In the genomic region with DNA sequence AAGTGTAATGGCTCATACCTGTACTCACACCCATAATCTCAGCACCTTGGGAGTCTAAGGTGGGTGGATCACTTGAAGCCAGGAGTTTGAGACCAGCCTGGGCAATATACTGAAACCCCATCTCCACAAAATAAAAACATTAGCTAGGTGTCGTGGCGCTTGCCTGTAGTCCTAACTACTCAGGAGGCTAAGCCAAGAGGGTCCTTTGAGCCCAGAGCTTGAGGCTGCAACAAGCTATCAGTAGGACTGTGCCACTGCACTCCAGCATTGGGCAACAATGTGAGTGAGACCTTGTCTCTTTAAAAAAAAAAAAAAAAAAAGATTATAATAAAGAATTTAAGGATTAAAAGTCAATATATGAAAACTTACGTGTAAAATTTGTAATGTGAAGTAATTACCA, we compare ENCODE assay signal across 36 cellular contexts.
"Had no signal": no experiment of that assay in that cellular context is flagged by ENCODE, and none has a peak within 500 bp of the region (broad histone marks: within the 10 kb centered on the region; RNA-seq: fewer than 3 reads in every experiment).

No MANE protein-coding gene starts in this region.

- ATAC-seq: activated T-helper 17 cell treated with anti-CD3 and anti-CD28 coated beads, Interleukin-2, amount 50 U/mL, for 72 hours; Panc1 had no signal

- H3K4me1 Mint-ChIP-seq: activated naive CD8-positive, alpha-beta T cell treated with anti-CD3 and anti-CD28 coated beads for 36 hours; activated T-helper 17 cell treated with anti-CD3 and anti-CD28 coated beads, Interleukin-2, amount 50 U/mL, for 72 hours had no signal

- H3K4me3 Mint-ChIP-seq: activated B cell treated with CpG ODN at 0.5 μM for 24 hours; activated CD4-positive, alpha-beta memory T cell treated with anti-CD3 and anti-CD28 coated beads for 36 hours; activated CD4-positive, alpha-beta T cell treated with anti-CD3 and anti-CD28 coated beads, Interleukin-2, amount 10 ng/mL, durations not matched to agents 7 days and 5 days; activated naive CD8-positive, alpha-beta T cell treated with anti-CD3 and anti-CD28 coated beads for 36 hours; activated T-helper 17 cell treated with anti-CD3 and anti-CD28 coated beads, Interleukin-2, amount 50 U/mL, for 72 hours; IgD-negative memory B cell; T-helper 1 cell treated with Interleukin-12 subunit alpha and Interleukin-12 subunit beta and Interleukin-4 antibody, amounts not matched to agents 30 μg/mL and 1 μg/mL, for 36 hours; T-helper 2 cell treated with Interferon-gamma antibody and Interleukin-4, amounts not matched to agents 5 μg/mL and 100 μg/mL, for 36 hours had no signal

- H3K9me3 ChIP-seq: colonic mucosa, SJCRH30 had no signal

- H3K4me1 ChIP-seq: colonic mucosa, SJCRH30 had no signal

- H3K9me3 Mint-ChIP-seq: activated B cell treated with CpG ODN at 0.5 μM for 24 hours; activated CD4-positive, alpha-beta memory T cell treated with anti-CD3 and anti-CD28 coated beads for 36 hours; activated CD4-positive, alpha-beta T cell treated with anti-CD3 and anti-CD28 coated beads, Interleukin-2, amount 10 ng/mL, durations not matched to agents 7 days and 5 days; activated naive CD8-positive, alpha-beta T cell treated with anti-CD3 and anti-CD28 coated beads for 36 hours; activated T-helper 17 cell treated with anti-CD3 and anti-CD28 coated beads, Interleukin-2, amount 50 U/mL, for 72 hours; T-helper 2 cell treated with Interferon-gamma antibody and Interleukin-4, amounts not matched to agents 5 μg/mL and 100 μg/mL, for 36 hours had no signal

- DNase-seq: activated B cell treated with CpG ODN at 0.5 μM for 24 hours; activated CD4-positive, alpha-beta memory T cell treated with anti-CD3 and anti-CD28 coated beads for 36 hours; activated CD4-positive, alpha-beta T cell treated with anti-CD3 and anti-CD28 coated beads, Interleukin-2, amount 10 ng/mL, durations not matched to agents 7 days and 5 days; activated CD4-positive, CD25-positive, alpha-beta regulatory T cell treated with anti-CD3 and anti-CD28 coated beads, Interleukin-2, amount 50 U/mL, for 72 hours; activated CD8-positive, alpha-beta memory T cell treated with anti-CD3 and anti-CD28 coated beads, Interleukin-2, amount 50 U/mL, for 4 hours; activated effector memory CD4-positive, alpha-beta T cell treated with anti-CD3 and anti-CD28 coated beads, Interleukin-2, amount 50 U/mL, for 16 hours; activated naive CD4-positive, alpha-beta T cell; activated naive CD4-positive, alpha-beta T cell treated with anti-CD3 and anti-CD28 coated beads, Interleukin-2, amount 50 U/mL, for 16 hours; activated naive CD8-positive, alpha-beta T cell treated with anti-CD3 and anti-CD28 coated beads for 36 hours; activated T-cell treated with anti-CD3 and anti-CD28 coated beads, Interleukin-2, amount 50 U/mL, for 48 hours; amniotic stem cell; aorta; brain microvascular endothelial cell; central memory CD4-positive, alpha-beta T cell; colonic mucosa; MM.1S; NCI-H1092; NCI-H1436 treated with DMSO at 0.1 percent for 48 hours; NCI-H1694 treated with DMSO at 0.1 percent for 48 hours; NCI-H2029; NCI-H2171 treated with DMSO at 0.1 percent for 48 hours; NCI-H2227 treated with DMSO at 0.1 percent for 48 hours; NCI-H446; NCI-H510A treated with DMSO at 0.1 percent for 48 hours; NCI-H526 treated with DMSO at 0.1 percent for 48 hours; NCI-H774; SHP77; SJCRH30 had no signal

- H3K4me3 ChIP-seq: colonic mucosa, SJCRH30, SK-N-MC had no signal

- H3K9ac ChIP-seq: KMS-11 had no signal

- H3K27me3 ChIP-seq: brain microvascular endothelial cell, colonic mucosa, SJCRH30 had no signal

- H3K27me3 Mint-ChIP-seq: activated B cell treated with CpG ODN at 0.5 μM for 24 hours; activated CD4-positive, alpha-beta memory T cell treated with anti-CD3 and anti-CD28 coated beads for 36 hours; activated CD4-positive, alpha-beta T cell treated with anti-CD3 and anti-CD28 coated beads, Interleukin-2, amount 10 ng/mL, durations not matched to agents 7 days and 5 days; activated naive CD8-positive, alpha-beta T cell treated with anti-CD3 and anti-CD28 coated beads for 36 hours; activated T-helper 17 cell treated with anti-CD3 and anti-CD28 coated beads, Interleukin-2, amount 50 U/mL, for 72 hours; IgD-negative memory B cell had no signal

- H3K27ac ChIP-seq: brain microvascular endothelial cell, colonic mucosa, KMS-11, SJCRH30, SK-N-MC, VCaP had no signal

- H3K4me2 ChIP-seq: KMS-11 had no signal

- H3K27ac Mint-ChIP-seq: activated B cell treated with CpG ODN at 0.5 μM for 24 hours; activated CD4-positive, alpha-beta memory T cell treated with anti-CD3 and anti-CD28 coated beads for 36 hours; activated CD4-positive, alpha-beta T cell treated with anti-CD3 and anti-CD28 coated beads, Interleukin-2, amount 10 ng/mL, durations not matched to agents 7 days and 5 days; activated naive CD8-positive, alpha-beta T cell treated with anti-CD3 and anti-CD28 coated beads for 36 hours; activated T-helper 17 cell treated with anti-CD3 and anti-CD28 coated beads, Interleukin-2, amount 50 U/mL, for 72 hours; IgD-negative memory B cell; T-helper 2 cell treated with Interferon-gamma antibody and Interleukin-4, amounts not matched to agents 5 μg/mL and 100 μg/mL, for 36 hours had no signal
